In the genomic region with DNA sequence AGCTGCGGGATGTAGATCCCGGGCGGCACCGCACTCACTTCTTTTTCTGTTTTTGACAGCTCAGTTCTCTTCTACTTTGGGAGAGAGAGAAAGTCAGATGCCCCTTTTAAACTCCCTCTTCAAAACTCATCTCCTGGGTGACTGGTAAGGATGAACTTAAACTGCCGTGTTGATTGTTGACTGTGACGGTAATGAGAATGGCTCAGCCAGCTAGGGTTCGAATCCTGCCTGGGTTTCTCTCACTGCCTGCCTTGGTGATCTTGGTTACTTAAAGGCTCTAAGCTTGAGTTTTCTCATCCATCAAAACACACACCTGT, we compare ENCODE assay signal across 8 cellular contexts. TPM values are rescaled to one million over a fixed set of nuclear protein-coding genes. Genes with fewer than 3 reads are reported as not detected.
DNase-seq lines count a peak whose midpoint lies in the region; ATAC-seq and TF ChIP-seq lines count a peak whose summit lies in the region.

No MANE protein-coding gene starts in this region.

- H3K9me3 ChIP-seq in ascending aorta, result no peaks in the 10 kb centered on the region
- H3K9me3 ChIP-seq in suprapubic skin, result no peaks in the 10 kb centered on the region

- TF ChIP-seq EP300 in suprapubic skin (IDR thresholded peaks at IDR 0.05), result no peak

- H3K27me3 ChIP-seq in ascending aorta, result no peaks in the 10 kb centered on the region
- H3K27me3 ChIP-seq in suprapubic skin, result no peaks in the 10 kb centered on the region

- ATAC-seq in HG03196 (IDR thresholded peaks at IDR 0.05; ENCODE audit: unreplicated experiment) (peak; percentile 4), left colon (peak; percentile 18), sciatic nerve (no peak)

- peaks cover 0 to 8% of the 10 kb centered on the region in 2 donors for H3K4me1 ChIP-seq in ascending aorta
- H3K4me1 ChIP-seq in suprapubic skin, result peaks cover 19% of the 10 kb centered on the region

- DNase-seq in DMS153 treated with DMSO at 0.1 percent for 48 hours (lab: John Stamatoyannopoulos, UW; ENCODE audit: unreplicated experiment) (peak; percentile 60), DMS153 (lab: John Stamatoyannopoulos, UW) (no peak), ascending aorta (ENCODE audit: low spot score in 2 of 2) (no peak), left colon (no peak), suprapubic skin (ENCODE audit: low spot score in 2 of 2) (no peak), AG20443 (ENCODE audit: low spot score) (no peak), sciatic nerve (ENCODE audit: low spot score) (no peak)

- intact Hi-C loops in ascending aorta (cut with DNase I) (loop anchor here (1.0 to 5.0 kb wide), 5 partner anchors 66 to 1529 kb away; a partner anchor contains a TSS), left colon (cut with DNase I, micrococcal nuclease) (no loop called here), sciatic nerve (cut with DNase I) (no loop called here)

- 0% methylated on average over 7 of the region's 7 CpGs for WGBS in suprapubic skin

- TF ChIP-seq CTCF in ascending aorta (IDR thresholded peaks at IDR 0.05) (no peak), suprapubic skin (IDR thresholded peaks at IDR 0.05) (no peak)

- peak overlapping the region; percentile 72 to 94 for H3K4me3 ChIP-seq in ascending aorta
- H3K4me3 ChIP-seq in suprapubic skin, result peak overlapping the region; percentile 78

- TF ChIP-seq POLR2A in suprapubic skin (IDR thresholded peaks at IDR 0.05), result no peak

- H3K27ac ChIP-seq in ascending aorta (peak overlapping the region; percentile 94 to 100), suprapubic skin (peak overlapping the region; percentile 93)

- H3K36me3 ChIP-seq in ascending aorta, result no peaks in the 10 kb centered on the region
- no peaks in the 10 kb centered on the region for H3K36me3 ChIP-seq in suprapubic skin

RNA-seq across cellular contexts. Expression of a gene that starts 0.7 kb away (rescaled TPM):
- total RNA-seq in ascending aorta (140 TPM), left colon (10 to 100 TPM in 1 of 2 donors, 1 to 10 TPM in 1; 7.8 to 12.2 TPM), suprapubic skin (10 to 100 TPM in 2 of 4 donors, 1 to 10 TPM in 2; 7.1 to 25.4 (median 11.5) TPM), sciatic nerve (15.5 TPM)
